In the genomic region with DNA sequence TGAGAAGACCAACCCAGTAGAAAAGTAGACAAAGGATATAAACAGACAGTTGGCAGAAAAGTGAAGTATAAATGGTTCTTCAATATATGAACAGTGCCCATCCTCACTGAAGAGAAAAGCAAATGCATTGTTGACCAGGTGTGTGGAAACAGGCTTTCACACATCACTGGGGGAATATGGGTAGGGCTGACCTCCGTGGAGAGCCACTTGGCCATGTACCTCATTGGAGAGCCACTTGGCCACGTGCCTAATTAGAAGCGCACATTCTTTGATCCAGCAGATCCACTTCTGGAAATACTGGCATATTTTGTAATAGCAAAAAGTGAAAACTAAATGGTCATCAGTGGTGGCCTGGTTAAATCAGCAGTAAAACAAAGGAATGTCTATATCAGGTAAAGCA, we compare ENCODE assay signal across 12 cellular contexts.
DNase-seq lines count a peak whose midpoint lies in the region; ATAC-seq and TF ChIP-seq lines count a peak whose summit lies in the region.
"Had no signal": no experiment of that assay in that cellular context is flagged by ENCODE, and none has a peak within 500 bp of the region (broad histone marks: within the 10 kb centered on the region; RNA-seq: fewer than 3 reads in every experiment).

No MANE protein-coding gene starts in this region.

- H3K4me1 Mint-ChIP-seq in activated T-cell treated with anti-CD3 and anti-CD28 coated beads, Interleukin-2, amount 50 U/mL, for 24 hours (ENCODE audit: low read depth), result peaks cover 82% of the 10 kb centered on the region
- H3K4me1 Mint-ChIP-seq in memory B cell, result peaks cover 66% of the 10 kb centered on the region

- peaks cover 37% of the 10 kb centered on the region for H3K4me1 ChIP-seq in stomach smooth muscle (ENCODE audit: control insufficient read depth, insufficient read depth, low read length)

- peak overlapping the region; percentile 1; the same call in 1 of the 2 replicates for H3K27ac ChIP-seq in VCaP
- H3K27ac ChIP-seq in stomach smooth muscle (ENCODE audit: low read length), result peak overlapping the region; percentile 47

- no peak overlapping the region for H3K9ac ChIP-seq in stomach smooth muscle (ENCODE audit: low read length in 2 of 2)

- H3K9me3 Mint-ChIP-seq in activated T-cell treated with anti-CD3 and anti-CD28 coated beads, Interleukin-2, amount 50 U/mL, for 24 hours, result no peaks in the 10 kb centered on the region
- H3K9me3 Mint-ChIP-seq in memory B cell, result no peaks in the 10 kb centered on the region

- peak overlapping the region; percentile 30 for H3K27ac Mint-ChIP-seq in activated T-cell treated with anti-CD3 and anti-CD28 coated beads, Interleukin-2, amount 50 U/mL, for 24 hours
- peak overlapping the region; percentile 39 for H3K27ac Mint-ChIP-seq in memory B cell

- ATAC-seq in memory B cell (ENCODE audit: low read depth) (no peak), GM21447 (IDR thresholded peaks at IDR 0.05; ENCODE audit: unreplicated experiment) (no peak)
- ATAC-seq: left colon, SK-N-SH treated with all-trans-retinoic acid at 6 μM for 48 hours had no signal

- H3K4me3 ChIP-seq in stomach smooth muscle (ENCODE audit: low read length in 2 of 2), result no peak overlapping the region
- H3K4me3 ChIP-seq: heart left ventricle had no signal

- H3K27me3 Mint-ChIP-seq in activated T-cell treated with anti-CD3 and anti-CD28 coated beads, Interleukin-2, amount 50 U/mL, for 24 hours, result no peaks in the 10 kb centered on the region
- H3K27me3 Mint-ChIP-seq in memory B cell, result no peaks in the 10 kb centered on the region

- DNase-seq in activated T-cell treated with anti-CD3 and anti-CD28 coated beads, Interleukin-2, amount 50 U/mL, for 24 hours, result no peak
- no peak for DNase-seq in activated T-cell treated with anti-CD3 and anti-CD28 coated beads, Interleukin-2, amount 50 U/mL, for 1 hour
- DNase-seq in memory B cell (ENCODE audit: low spot score in 2 of 2), result no peak
- DNase-seq in KBM-7, result no peak
- DNase-seq in NK-92 (lab: John Stamatoyannopoulos, UW; ENCODE audit: unreplicated experiment), result no peak
- DNase-seq: activated gamma-delta T cell treated with Interleukin-2 at 50 U/mL for 16 hours, left colon had no signal

- H3K27me3 ChIP-seq in stomach smooth muscle (ENCODE audit: control insufficient read depth in 1 of 2, insufficient read depth in 2 of 2, low read length in 2 of 2), result no peaks in the 10 kb centered on the region
- H3K27me3 ChIP-seq: heart left ventricle had no signal

- TF ChIP-seq CTCF in VCaP (conservative IDR thresholded peaks at IDR 0.05), result no peak

- no peak overlapping the region for H3K4me3 Mint-ChIP-seq in activated T-cell treated with anti-CD3 and anti-CD28 coated beads, Interleukin-2, amount 50 U/mL, for 24 hours
- H3K4me3 Mint-ChIP-seq in memory B cell, result no peak overlapping the region

- in situ Hi-C loops in KBM-7 (cut with MboI; ENCODE audit: low pct_unique_long_range_greater_than_20kb, low sequenced_read_pairs), result no loop called here

- no peaks in the 10 kb centered on the region for H3K9me3 ChIP-seq in stomach smooth muscle (ENCODE audit: control insufficient read depth in 2 of 2, low read length in 2 of 2)
- H3K9me3 ChIP-seq: heart left ventricle had no signal

- H3K36me3 Mint-ChIP-seq in activated T-cell treated with anti-CD3 and anti-CD28 coated beads, Interleukin-2, amount 50 U/mL, for 24 hours (ENCODE audit: low read depth), result peaks cover 41% of the 10 kb centered on the region
- H3K36me3 Mint-ChIP-seq in memory B cell, result peaks cover 8% of the 10 kb centered on the region

- H3K36me3 ChIP-seq in stomach smooth muscle (ENCODE audit: control insufficient read depth in 2 of 2, insufficient read depth in 2 of 2, low read length in 2 of 2), result no peaks in the 10 kb centered on the region
- H3K36me3 ChIP-seq: heart left ventricle had no signal
